24 cellular contexts compared by ENCODE assay signal in the genomic region with DNA sequence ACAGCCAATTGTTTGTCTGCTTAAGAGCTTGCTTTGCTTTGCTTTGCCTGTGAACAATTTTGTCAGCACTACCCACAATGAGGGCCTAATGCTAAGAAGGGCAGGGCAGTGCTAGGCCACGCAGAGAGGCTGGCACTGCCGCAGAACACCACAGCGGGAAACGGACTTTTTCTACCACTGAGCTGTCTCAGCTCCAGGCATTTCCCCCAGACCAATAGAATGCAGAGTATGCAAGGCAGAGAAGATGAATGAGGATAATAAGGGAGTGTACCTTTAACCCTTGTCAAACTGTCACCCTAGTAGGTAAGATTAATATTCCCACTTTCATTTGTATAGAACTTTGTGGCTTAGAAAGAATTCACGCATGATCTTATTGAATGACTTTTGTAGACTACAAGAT.
"Had no signal": no experiment of that assay in that cellular context is flagged by ENCODE, and none has a peak within 500 bp of the region (broad histone marks: within the 10 kb centered on the region; RNA-seq: fewer than 3 reads in every experiment).

No MANE protein-coding gene starts in this region.

- DNase-seq: activated CD4-positive, alpha-beta T cell treated with anti-CD3 and anti-CD28 coated beads for 36 hours; activated CD4-positive, alpha-beta T cell treated with anti-CD3 and anti-CD28 coated beads, Interleukin-2, amount 50 U/mL, for 48 hours; activated gamma-delta T cell treated with Interleukin-2 at 50 U/mL for 16 hours; activated T-cell treated with anti-CD3 and anti-CD28 coated beads for 4 hours; amygdala; central memory CD4-positive, alpha-beta T cell; cortex of kidney; hippocampal formation; islet precursor cell; mesenchymal stem cell; natural killer cell; pancreas; sigmoid colon; stimulated activated CD4-positive, alpha-beta T cell treated with anti-CD3 and anti-CD28 coated beads, Interleukin-12 subunit alpha, Interleukin-12 subunit beta, amount 100 ng/mL, for 4 hours; stimulated activated CD4-positive, alpha-beta T cell treated with anti-CD3 and anti-CD28 coated beads, Interleukin-2, amount 100 ng/mL, for 24 hours; stimulated activated naive CD4-positive, alpha-beta T cell treated with Interleukin-2 at 50 U/mL for 16 hours; T-cell; thyroid gland; uterus had no signal

- ATAC-seq: activated CD4-positive, alpha-beta T cell treated with anti-CD3 and anti-CD28 coated beads for 36 hours; natural killer cell; pancreas; T-cell; WTC11 had no signal

- H3K4me3 ChIP-seq: pancreas, sigmoid colon, thyroid gland, uterus had no signal

- H3K4me3 Mint-ChIP-seq: activated CD4-positive, alpha-beta T cell treated with anti-CD3 and anti-CD28 coated beads for 36 hours; activated naive CD8-positive, alpha-beta T cell; activated T-helper 1 cell treated with anti-CD3 and anti-CD28 coated beads, Interleukin-12 subunit alpha, Interleukin-12 subunit beta, Interleukin-2, Interleukin-4 antibody, amounts not matched to agents 30 ng/mL and 10 ng/mL and 1 ng/mL, durations not matched to agents 14 hours and 24 hours and 36 hours; brain; natural killer cell; T-cell; WTC11 had no signal

- H3K27me3 ChIP-seq: neutrophil, pancreas, sigmoid colon, thyroid gland, uterus had no signal

- H3K36me3 ChIP-seq: neutrophil, pancreas, sigmoid colon, thyroid gland, uterus had no signal

- H3K9me3 Mint-ChIP-seq: natural killer cell, WTC11 had no signal

- H3K27ac Mint-ChIP-seq: activated CD4-positive, alpha-beta T cell treated with anti-CD3 and anti-CD28 coated beads for 36 hours; activated naive CD8-positive, alpha-beta T cell; activated T-helper 1 cell treated with anti-CD3 and anti-CD28 coated beads, Interleukin-12 subunit alpha, Interleukin-12 subunit beta, Interleukin-2, Interleukin-4 antibody, amounts not matched to agents 30 ng/mL and 10 ng/mL and 1 ng/mL, durations not matched to agents 14 hours and 24 hours and 36 hours; natural killer cell; T-cell; WTC11 had no signal

- H3K27ac ChIP-seq: neutrophil, pancreas, sigmoid colon, thyroid gland, uterus had no signal

- H3K27me3 Mint-ChIP-seq: activated CD4-positive, alpha-beta T cell treated with anti-CD3 and anti-CD28 coated beads for 36 hours; activated naive CD8-positive, alpha-beta T cell; brain; T-cell had no signal

- H3K36me3 Mint-ChIP-seq: brain, natural killer cell, T-cell, WTC11 had no signal

- H3K4me1 ChIP-seq: pancreas, sigmoid colon, thyroid gland, uterus had no signal

- H3K9me3 ChIP-seq: neutrophil, pancreas, thyroid gland, uterus had no signal
